1 cellular context compared by ENCODE assay signal in the genomic region with DNA sequence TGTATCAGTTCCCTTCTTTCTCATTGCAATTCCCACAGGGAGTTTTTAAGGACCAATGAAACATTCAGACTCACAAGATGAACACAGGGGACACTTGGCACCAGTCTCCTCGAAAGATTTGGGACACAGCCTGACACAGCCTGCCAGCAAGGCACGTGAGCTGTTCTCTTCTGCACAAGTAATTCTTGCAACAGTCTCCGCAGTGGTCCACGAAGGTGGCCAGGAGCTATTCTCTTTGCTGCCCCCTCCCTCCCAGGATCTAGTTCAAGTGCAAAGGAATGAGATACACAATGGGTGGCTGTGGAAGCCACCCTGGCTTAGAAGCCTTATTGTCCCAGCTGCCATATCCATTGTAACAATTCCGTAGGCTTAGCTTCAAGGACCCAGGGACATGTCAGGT.
TF ChIP-seq lines count a peak whose summit lies in the region.

No MANE protein-coding gene starts in this region.

TF ChIP-seq in GM23338, 12 proteins besides CTCF, POLR2A, EP300 and RAD21 (continued from another document):
- TF ChIP-seq, protein P1, sequence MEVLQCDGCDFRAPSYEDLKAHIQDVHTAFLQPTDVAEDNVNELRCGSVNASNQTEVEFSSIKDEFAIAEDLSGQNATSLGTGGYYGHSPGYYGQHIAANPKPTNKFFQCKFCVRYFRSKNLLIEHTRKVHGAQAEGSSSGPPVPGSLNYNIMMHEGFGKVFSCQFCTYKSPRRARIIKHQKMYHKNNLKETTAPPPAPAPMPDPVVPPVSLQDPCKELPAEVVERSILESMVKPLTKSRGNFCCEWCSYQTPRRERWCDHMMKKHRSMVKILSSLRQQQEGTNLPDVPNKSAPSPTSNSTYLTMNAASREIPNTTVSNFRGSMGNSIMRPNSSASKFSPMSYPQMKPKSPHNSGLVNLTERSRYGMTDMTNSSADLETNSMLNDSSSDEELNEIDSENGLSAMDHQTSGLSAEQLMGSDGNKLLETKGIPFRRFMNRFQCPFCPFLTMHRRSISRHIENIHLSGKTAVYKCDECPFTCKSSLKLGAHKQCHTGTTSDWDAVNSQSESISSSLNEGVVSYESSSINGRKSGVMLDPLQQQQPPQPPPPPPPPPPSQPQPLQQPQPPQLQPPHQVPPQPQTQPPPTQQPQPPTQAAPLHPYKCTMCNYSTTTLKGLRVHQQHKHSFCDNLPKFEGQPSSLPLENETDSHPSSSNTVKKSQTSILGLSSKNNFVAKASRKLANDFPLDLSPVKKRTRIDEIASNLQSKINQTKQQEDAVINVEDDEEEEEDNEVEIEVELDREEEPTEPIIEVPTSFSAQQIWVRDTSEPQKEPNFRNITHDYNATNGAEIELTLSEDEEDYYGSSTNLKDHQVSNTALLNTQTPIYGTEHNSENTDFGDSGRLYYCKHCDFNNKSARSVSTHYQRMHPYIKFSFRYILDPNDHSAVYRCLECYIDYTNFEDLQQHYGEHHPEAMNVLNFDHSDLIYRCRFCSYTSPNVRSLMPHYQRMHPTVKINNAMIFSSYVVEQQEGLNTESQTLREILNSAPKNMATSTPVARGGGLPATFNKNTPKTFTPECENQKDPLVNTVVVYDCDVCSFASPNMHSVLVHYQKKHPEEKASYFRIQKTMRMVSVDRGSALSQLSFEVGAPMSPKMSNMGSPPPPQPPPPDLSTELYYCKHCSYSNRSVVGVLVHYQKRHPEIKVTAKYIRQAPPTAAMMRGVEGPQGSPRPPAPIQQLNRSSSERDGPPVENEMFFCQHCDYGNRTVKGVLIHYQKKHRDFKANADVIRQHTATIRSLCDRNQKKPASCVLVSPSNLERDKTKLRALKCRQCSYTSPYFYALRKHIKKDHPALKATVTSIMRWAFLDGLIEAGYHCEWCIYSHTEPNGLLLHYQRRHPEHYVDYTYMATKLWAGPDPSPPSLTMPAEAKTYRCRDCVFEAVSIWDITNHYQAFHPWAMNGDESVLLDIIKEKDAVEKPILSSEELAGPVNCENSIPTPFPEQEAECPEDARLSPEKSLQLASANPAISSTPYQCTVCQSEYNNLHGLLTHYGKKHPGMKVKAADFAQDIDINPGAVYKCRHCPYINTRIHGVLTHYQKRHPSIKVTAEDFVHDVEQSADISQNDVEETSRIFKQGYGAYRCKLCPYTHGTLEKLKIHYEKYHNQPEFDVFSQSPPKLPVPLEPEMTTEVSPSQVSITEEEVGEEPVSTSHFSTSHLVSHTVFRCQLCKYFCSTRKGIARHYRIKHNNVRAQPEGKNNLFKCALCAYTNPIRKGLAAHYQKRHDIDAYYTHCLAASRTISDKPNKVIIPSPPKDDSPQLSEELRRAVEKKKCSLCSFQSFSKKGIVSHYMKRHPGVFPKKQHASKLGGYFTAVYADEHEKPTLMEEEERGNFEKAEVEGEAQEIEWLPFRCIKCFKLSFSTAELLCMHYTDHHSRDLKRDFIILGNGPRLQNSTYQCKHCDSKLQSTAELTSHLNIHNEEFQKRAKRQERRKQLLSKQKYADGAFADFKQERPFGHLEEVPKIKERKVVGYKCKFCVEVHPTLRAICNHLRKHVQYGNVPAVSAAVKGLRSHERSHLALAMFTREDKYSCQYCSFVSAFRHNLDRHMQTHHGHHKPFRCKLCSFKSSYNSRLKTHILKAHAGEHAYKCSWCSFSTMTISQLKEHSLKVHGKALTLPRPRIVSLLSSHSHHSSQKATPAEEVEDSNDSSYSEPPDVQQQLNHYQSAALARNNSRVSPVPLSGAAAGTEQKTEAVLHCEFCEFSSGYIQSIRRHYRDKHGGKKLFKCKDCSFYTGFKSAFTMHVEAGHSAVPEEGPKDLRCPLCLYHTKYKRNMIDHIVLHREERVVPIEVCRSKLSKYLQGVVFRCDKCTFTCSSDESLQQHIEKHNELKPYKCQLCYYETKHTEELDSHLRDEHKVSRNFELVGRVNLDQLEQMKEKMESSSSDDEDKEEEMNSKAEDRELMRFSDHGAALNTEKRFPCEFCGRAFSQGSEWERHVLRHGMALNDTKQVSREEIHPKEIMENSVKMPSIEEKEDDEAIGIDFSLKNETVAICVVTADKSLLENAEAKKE (CRISPR knock-in tag; IDR thresholded peaks at IDR 0.05), result no peak
- no peak for TF ChIP-seq POLR2AphosphoS5 (IDR thresholded peaks at IDR 0.05; ENCODE audit: low read depth)
- no peak for TF ChIP-seq ZNF114 (CRISPR knock-in tag; IDR thresholded peaks at IDR 0.05)
- no peak for TF ChIP-seq EZH2 (IDR thresholded peaks at IDR 0.05; ENCODE audit: low read depth, unreplicated experiment)
- no peak for TF ChIP-seq EZH2phosphoT487 (IDR thresholded peaks at IDR 0.05; ENCODE audit: unreplicated experiment)
- TF ChIP-seq, protein P2, sequence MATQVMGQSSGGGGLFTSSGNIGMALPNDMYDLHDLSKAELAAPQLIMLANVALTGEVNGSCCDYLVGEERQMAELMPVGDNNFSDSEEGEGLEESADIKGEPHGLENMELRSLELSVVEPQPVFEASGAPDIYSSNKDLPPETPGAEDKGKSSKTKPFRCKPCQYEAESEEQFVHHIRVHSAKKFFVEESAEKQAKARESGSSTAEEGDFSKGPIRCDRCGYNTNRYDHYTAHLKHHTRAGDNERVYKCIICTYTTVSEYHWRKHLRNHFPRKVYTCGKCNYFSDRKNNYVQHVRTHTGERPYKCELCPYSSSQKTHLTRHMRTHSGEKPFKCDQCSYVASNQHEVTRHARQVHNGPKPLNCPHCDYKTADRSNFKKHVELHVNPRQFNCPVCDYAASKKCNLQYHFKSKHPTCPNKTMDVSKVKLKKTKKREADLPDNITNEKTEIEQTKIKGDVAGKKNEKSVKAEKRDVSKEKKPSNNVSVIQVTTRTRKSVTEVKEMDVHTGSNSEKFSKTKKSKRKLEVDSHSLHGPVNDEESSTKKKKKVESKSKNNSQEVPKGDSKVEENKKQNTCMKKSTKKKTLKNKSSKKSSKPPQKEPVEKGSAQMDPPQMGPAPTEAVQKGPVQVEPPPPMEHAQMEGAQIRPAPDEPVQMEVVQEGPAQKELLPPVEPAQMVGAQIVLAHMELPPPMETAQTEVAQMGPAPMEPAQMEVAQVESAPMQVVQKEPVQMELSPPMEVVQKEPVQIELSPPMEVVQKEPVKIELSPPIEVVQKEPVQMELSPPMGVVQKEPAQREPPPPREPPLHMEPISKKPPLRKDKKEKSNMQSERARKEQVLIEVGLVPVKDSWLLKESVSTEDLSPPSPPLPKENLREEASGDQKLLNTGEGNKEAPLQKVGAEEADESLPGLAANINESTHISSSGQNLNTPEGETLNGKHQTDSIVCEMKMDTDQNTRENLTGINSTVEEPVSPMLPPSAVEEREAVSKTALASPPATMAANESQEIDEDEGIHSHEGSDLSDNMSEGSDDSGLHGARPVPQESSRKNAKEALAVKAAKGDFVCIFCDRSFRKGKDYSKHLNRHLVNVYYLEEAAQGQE (IDR thresholded peaks at IDR 0.05; ENCODE audit: unreplicated experiment), result no peak
- no peak for TF ChIP-seq CREB1 (CRISPR knock-in tag; IDR thresholded peaks at IDR 0.05; ENCODE audit: low read depth)
- TF ChIP-seq STAT1 (IDR thresholded peaks at IDR 0.05; ENCODE audit: unreplicated experiment), result no peak
